Comparison of ENCODE assay signal across 9 cellular contexts in the genomic region with DNA sequence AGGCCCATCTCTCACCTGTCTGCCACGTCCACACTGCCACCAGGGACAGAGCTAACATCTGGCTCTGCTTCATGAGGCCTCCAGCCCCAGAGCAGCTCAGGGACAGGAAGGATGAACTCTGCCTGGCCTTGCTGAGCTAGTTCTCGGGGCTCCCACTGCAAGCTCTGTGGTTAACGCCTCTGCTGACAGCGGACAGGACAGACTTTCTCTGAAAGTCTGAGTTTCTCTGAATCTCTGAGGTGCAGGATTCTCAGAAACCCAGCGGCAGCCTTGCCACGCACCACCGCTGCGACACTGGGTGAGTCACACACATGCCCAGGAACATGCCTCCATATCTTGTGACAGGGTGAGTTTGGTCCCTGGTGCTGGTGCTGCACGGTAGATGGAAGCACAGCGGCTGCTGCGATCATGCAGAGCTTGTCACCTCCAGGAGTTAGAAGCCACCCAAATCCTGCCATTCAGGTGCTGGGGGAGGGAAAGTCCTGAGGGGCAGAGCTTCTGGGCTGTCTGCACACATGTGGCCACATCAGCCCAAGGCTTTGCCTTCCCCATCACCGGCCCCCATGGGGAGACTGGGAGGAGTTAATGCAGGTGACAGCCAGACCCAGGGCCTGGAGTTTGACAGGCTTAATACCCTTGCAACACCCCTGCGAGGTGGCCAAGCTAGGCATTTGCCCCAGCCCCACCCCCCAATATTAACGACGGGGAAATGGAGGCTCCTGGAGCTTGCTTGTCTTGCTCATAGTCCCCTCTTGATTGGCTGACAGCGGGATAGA.
DNase-seq lines count a peak whose midpoint lies in the region; ATAC-seq and TF ChIP-seq lines count a peak whose summit lies in the region.
"Had no signal": no experiment of that assay in that cellular context is flagged by ENCODE, and none has a peak within 500 bp of the region (broad histone marks: within the 10 kb centered on the region; RNA-seq: fewer than 3 reads in every experiment).

No MANE protein-coding gene starts in this region.

- TF ChIP-seq CTCF in right atrium auricular region (IDR thresholded peaks at IDR 0.05): no peak

- H3K36me3 Mint-ChIP-seq in natural killer cell treated with Interleukin-12 subunit alpha and Interleukin-12 subunit beta and Interleukin-15 and Interleukin-18, amount 100 ng/mL, for 72 hours: peaks cover 15% of the 10 kb centered on the region

- peaks cover 2% of the 10 kb centered on the region for H3K9me3 Mint-ChIP-seq in natural killer cell treated with Interleukin-12 subunit alpha and Interleukin-12 subunit beta and Interleukin-15 and Interleukin-18, amount 100 ng/mL, for 72 hours

- peaks cover 0 to 8% of the 10 kb centered on the region in 2 donors for H3K27me3 Mint-ChIP-seq in natural killer cell treated with Interleukin-12 subunit alpha and Interleukin-12 subunit beta and Interleukin-15 and Interleukin-18, amount 100 ng/mL, for 72 hours

- H3K36me3 ChIP-seq in right atrium auricular region (peaks cover 24% of the 10 kb centered on the region), aorta (ENCODE audit: control insufficient read depth in 1 of 2, insufficient read depth in 2 of 2, low read length in 1 of 2) (peaks cover 0 to 2% of the 10 kb centered on the region in 2 donors)

- H3K9me3 ChIP-seq in right atrium auricular region: peaks cover 0 to 14% of the 10 kb centered on the region in 2 donors
- H3K9me3 ChIP-seq in aorta (ENCODE audit: control insufficient read depth, low read length): peaks cover 1% of the 10 kb centered on the region

- H3K27ac ChIP-seq in right atrium auricular region (no peak overlapping the region), aorta (ENCODE audit: low read depth in 1 of 2, low read length in 2 of 2) (no peak overlapping the region)
- H3K27ac ChIP-seq: A549 had no signal

- H3K4me3 ChIP-seq in right atrium auricular region (no peak overlapping the region), aorta (ENCODE audit: low read length in 2 of 2) (no peak overlapping the region)
- H3K4me3 ChIP-seq: A549 had no signal

- peak overlapping the region; percentile 76 for H3K4me3 Mint-ChIP-seq in natural killer cell treated with Interleukin-12 subunit alpha and Interleukin-12 subunit beta and Interleukin-15 and Interleukin-18, amount 100 ng/mL, for 72 hours

- no peaks in the 10 kb centered on the region for H3K27me3 ChIP-seq in right atrium auricular region
- H3K27me3 ChIP-seq in aorta (ENCODE audit: control insufficient read depth in 1 of 2, insufficient read depth in 2 of 2, low read length in 1 of 2): no peaks in the 10 kb centered on the region

- 92 to 95% methylated on average over 16 of the region's 16 CpGs for WGBS in aorta, 2 donors

- peak; percentile 33 for DNase-seq in left ventricle myocardium superior
- no peak for DNase-seq in right atrium auricular region (ENCODE audit: low spot score)
- peak; percentile 54 for DNase-seq in activated T-cell treated with anti-CD3 and anti-CD28 coated beads for 1 hour (ENCODE audit: low read depth)
- peak; percentile 95 for DNase-seq in natural killer cell treated with Interleukin-12 subunit alpha and Interleukin-12 subunit beta and Interleukin-15 and Interleukin-18, amount 100 ng/mL, for 72 hours (ENCODE audit: low spot score)
- DNase-seq in inferior parietal cortex (ENCODE audit: extremely low spot score): no peak
- DNase-seq in NCI-H1436 treated with DMSO at 0.1 percent for 48 hours (lab: John Stamatoyannopoulos, UW): no peak
- no peak for DNase-seq in aorta

- H3K4me1 ChIP-seq in right atrium auricular region (peaks cover 0 to 5% of the 10 kb centered on the region in 2 donors), aorta (ENCODE audit: control insufficient read depth in 1 of 2, insufficient read depth in 2 of 2, low read length in 2 of 2) (no peaks in the 10 kb centered on the region)
- H3K4me1 ChIP-seq: A549 had no signal

- peak overlapping the region; percentile 75 to 84 for H3K27ac Mint-ChIP-seq in natural killer cell treated with Interleukin-12 subunit alpha and Interleukin-12 subunit beta and Interleukin-15 and Interleukin-18, amount 100 ng/mL, for 72 hours

- H3K4me1 Mint-ChIP-seq in natural killer cell treated with Interleukin-12 subunit alpha and Interleukin-12 subunit beta and Interleukin-15 and Interleukin-18, amount 100 ng/mL, for 72 hours (ENCODE audit: low read depth in 2 of 2): peaks cover 49 to 57% of the 10 kb centered on the region in 2 donors

- intact Hi-C loops in left ventricle myocardium superior (cut with micrococcal nuclease): no loop called here
- intact Hi-C loops in aorta (cut with DNase I): no loop called here

- ATAC-seq in left ventricle myocardium superior (peak; percentile 8), HG03575 (IDR thresholded peaks at IDR 0.05; ENCODE audit: extremely low read depth, insufficient number of reproducible peaks, low FRiP score, unreplicated experiment) (peak; percentile 96), aorta (ENCODE audit: low FRiP score) (no peak)
- peak; percentile 96 to 97 for ATAC-seq in natural killer cell treated with Interleukin-12 subunit alpha and Interleukin-12 subunit beta and Interleukin-15 and Interleukin-18, amount 100 ng/mL, for 72 hours
- ATAC-seq: A549 had no signal

Comparison
In these comparisons a context has a peak if more than half of its experiments do, and no peak if none do; other contexts are left out.
1. DNase-seq: peak in left ventricle myocardium superior (single experiment), activated T-cell treated with anti-CD3 and anti-CD28 coated beads for 1 hour (single experiment) and natural killer cell treated with Interleukin-12 subunit alpha and Interleukin-12 subunit beta and Interleukin-15 and Interleukin-18, amount 100 ng/mL, for 72 hours (single experiment); none in right atrium auricular region (single experiment), inferior parietal cortex (single experiment), NCI-H1436 treated with DMSO at 0.1 percent for 48 hours (single experiment) and aorta (0 of 2).